Comparison of ENCODE assay signal across 9 cellular contexts in genomic region chr20:35947489-35947888, GRCh38. TPM values are rescaled to one million over a fixed set of nuclear protein-coding genes. Genes with fewer than 3 reads are reported as not detected.
DNase-seq lines count a peak whose midpoint lies in the region; ATAC-seq, FAIRE-seq and TF ChIP-seq lines count a peak whose summit lies in the region.
"Had no signal": no experiment of that assay in that cellular context is flagged by ENCODE, and none has a peak within 500 bp of the region (broad histone marks: within the 10 kb centered on the region; RNA-seq: fewer than 3 reads in every experiment).

No MANE protein-coding gene starts in this region.

- WGBS in K562 (ENCODE audit: insufficient coverage, low coverage, missing lambda C conversion rate), result 78% methylated on average over 9 of the region's 9 CpGs

- H3K4me2 ChIP-seq in K562 (ENCODE audit: insufficient read depth, low read length), result no peak overlapping the region
- H3K4me2 ChIP-seq in parathyroid adenoma (ENCODE audit: low read length), result no peak overlapping the region

- no peak overlapping the region for H2AFZ ChIP-seq in K562 (ENCODE audit: low read depth, low read length)
- H2AFZ ChIP-seq in parathyroid adenoma, result no peak overlapping the region

- ATAC-seq in K562 (peak; percentile 58), GM18861 (IDR thresholded peaks at IDR 0.05; ENCODE audit: unreplicated experiment) (no peak)

- no peak for FAIRE-seq in K562 (lab: Jason Lieb, UNC)

- in situ Hi-C loops in K562 (cut with MboI), result no loop called here

- peaks cover 4% of the 10 kb centered on the region for H3K9me1 ChIP-seq in K562 (ENCODE audit: control insufficient read depth, insufficient read depth, low read length)

- BruUV-seq in K562 (replicated peaks; lab: Mats Ljungman, UMichigan), result no TSS peak

- 0 out of 4 replicates have a peak, but pooled peaks of 1 of the 2 experiments have one; percentile 25 for TF ChIP-seq RAD21 in K562 (CRISPR knock-in tag; conservative IDR thresholded peaks at IDR 0.05 in 1 of 2, IDR thresholded peaks at IDR 0.05 in 1 of 2)

- H3K79me2 ChIP-seq in K562 (ENCODE audit: control insufficient read depth, insufficient read depth, low read length) (peaks cover 10% of the 10 kb centered on the region), parathyroid adenoma (no peaks in the 10 kb centered on the region)

- no peak overlapping the region for H3K9ac ChIP-seq in K562 (ENCODE audit: insufficient read depth in 1 of 2, low read depth in 2 of 2, low read length in 2 of 2)
- no peak overlapping the region for H3K9ac ChIP-seq in parathyroid adenoma

- H3K27me3 ChIP-seq in K562 (ENCODE audit: control insufficient read depth in 2 of 2, insufficient read depth in 2 of 2, low read length in 2 of 2) (no peaks in the 10 kb centered on the region), parathyroid adenoma (ENCODE audit: control insufficient read depth, insufficient read depth, low read length) (no peaks in the 10 kb centered on the region)

- no peak for TF ChIP-seq POLR2A in K562 (conservative IDR thresholded peaks at IDR 0.05)

- H3K36me3 ChIP-seq in K562 (ENCODE audit: control insufficient read depth, insufficient read depth, low read length), result peaks cover 40% of the 10 kb centered on the region; the same call in 2 of the 3 replicates
- H3K36me3 ChIP-seq in parathyroid adenoma (ENCODE audit: control insufficient read depth, insufficient read depth, low read length), result no peaks in the 10 kb centered on the region

- no peaks in the 10 kb centered on the region for H4K20me1 ChIP-seq in K562 (replicated peaks; ENCODE audit: control insufficient read depth, insufficient read depth, low read length)

- DNase-seq in 8988T (peak; percentile 77), ELR (ENCODE audit: low read depth) (peak; percentile 61), NCI-H69 (lab: John Stamatoyannopoulos, UW) (peak; percentile 42), K562 (ENCODE audit: extremely low read depth in 1 of 4, low spot score in 3 of 4) (peak in 2 of 4 experiments; percentile 20 to 26), retina (no peak), NCI-H1417 (lab: John Stamatoyannopoulos, UW) (no peak)

- TF ChIP-seq CTCF in K562 (IDR thresholded peaks at IDR 0.05 in 2 of 3, conservative IDR thresholded peaks at IDR 0.05 in 1 of 3; ENCODE audit: insufficient read depth in 2 of 3, low read depth in 1 of 3, low read length in 3 of 3) (peak; percentile 42 to 73 (median 58); a peak in 5 of 6 replicates), parathyroid adenoma (IDR thresholded peaks at IDR 0.05) (peak; percentile 20)

- POLR2A ChIA-PET in K562 (lab: Yijun Ruan, JAX), result interaction anchor here (1.0 to 1.8 kb wide), 3 partner anchors 203 to 205 kb away, joined by 3 to 4 read pairs (median 4); partner anchors contain the start of gene RBM39

- CTCF ChIA-PET in K562 (lab: Yijun Ruan, JAX; ENCODE audit: low intra/inter-chr PET ratio), result interaction anchor here (0.6 kb wide), 1 partner anchor 102 kb away, joined by 5 read pairs; no protein-coding TSS in a partner anchor

- H3K27ac ChIP-seq in K562 (ENCODE audit: extremely low read depth, low read depth, low read length), result no peak overlapping the region
- no peak overlapping the region for H3K27ac ChIP-seq in parathyroid adenoma

- no peak for TF ChIP-seq EP300 in K562 (IDR thresholded peaks at IDR 0.05; ENCODE audit: low read length)

- H3K4me1 ChIP-seq in K562 (replicated peaks in 1 of 2; ENCODE audit: control insufficient read depth in 2 of 2, insufficient read depth in 2 of 2, low read length in 2 of 2), result peaks cover 3 to 5% of the 10 kb centered on the region in 2 experiments; a peak in 2 of 5 replicates
- H3K4me1 ChIP-seq in parathyroid adenoma, result peaks cover 4% of the 10 kb centered on the region

- H3K9me3 ChIP-seq in K562 (replicated peaks; ENCODE audit: control insufficient read depth, insufficient read depth, low read depth, low read length) (no peaks in the 10 kb centered on the region), parathyroid adenoma (ENCODE audit: control insufficient read depth, low read length) (no peaks in the 10 kb centered on the region)
- H3K9me3 ChIP-seq: HAP-1 had no signal

- no peak overlapping the region for H3K4me3 ChIP-seq in K562
- no peak overlapping the region for H3K4me3 ChIP-seq in parathyroid adenoma (ENCODE audit: low read depth, low read length)
- H3K4me3 ChIP-seq: HAP-1 had no signal

- intact Hi-C loops in K562 (cut with micrococcal nuclease), result no loop called here

TF ChIP-seq in K562, 482 proteins besides CTCF, POLR2A, EP300 and RAD21:
- TF ChIP-seq SREBF1 (IDR thresholded peaks at IDR 0.05; ENCODE audit: borderline replicate concordance, low read depth, low read length), result no peak
- TF ChIP-seq USF1 (CRISPR knock-in tag; IDR thresholded peaks at IDR 0.05), result peak; percentile 6; the same call in 1 of the 2 replicates
- TF ChIP-seq BHLHE40 (IDR thresholded peaks at IDR 0.05; ENCODE audit: low read length), result peak; percentile 60
- no peak for TF ChIP-seq SAFB (IDR thresholded peaks at IDR 0.05; ENCODE audit: borderline replicate concordance, low read depth, low read length)
- TF ChIP-seq YY1 (IDR thresholded peaks at IDR 0.05; ENCODE audit: borderline replicate concordance in 1 of 3, control insufficient read depth in 1 of 3, extremely low read depth in 1 of 3, insufficient read depth in 3 of 3, insufficient read length in 1 of 3, insufficient replicate concordance in 2 of 3, low read depth in 1 of 3, low read length in 2 of 3), result peak in 1 of 3 experiments; percentile 22
- TF ChIP-seq SMARCA5 (IDR thresholded peaks at IDR 0.05), result no peak

RNA-seq across cellular contexts. Expression of gene SCAND1, which starts 6.8 kb away (rescaled TPM):
- total RNA-seq in K562 (2011; cell fraction: chromatin; rRNA removed; ENCODE audit: low replicate concordance), result 1.8 and 8.7 TPM in 2 replicates
- 21.3 and 27.3 TPM in 2 replicates for total RNA-seq in K562 (2011; cell fraction: nucleolus; rRNA removed)
- 9.3 and 10.3 TPM in 2 replicates for total RNA-seq in K562 (2011; cell fraction: nucleoplasm; rRNA removed)
- total RNA-seq in K562 (2014; rRNA removed), result 94.0 and 111 TPM in 2 replicates
- 0.47 TPM in 1 of 2 replicates, not detected in the other for total RNA-seq in K562 (2014; rRNA removed; fragmentation: Illumina TruSeq; extraction: Trizol)
- total RNA-seq in K562 (2015; rRNA removed; fragmentation: Illumina TruSeq; extraction: Trizol), result 17.0 and 20.2 TPM in 2 replicates
- 74.2 and 80.8 TPM in 2 replicates for total RNA-seq in K562 (2021)
- 5.8 and 7.5 TPM in 2 replicates for polyA plus RNA-seq in K562 (2011; rRNA removed)
- polyA plus RNA-seq in K562 (2011; cell fraction: cytosol; rRNA removed), result 17.0 and 80.2 TPM in 2 replicates
- polyA plus RNA-seq in K562 (2011; cell fraction: nucleus; rRNA removed), result 13.4 and 25.4 TPM in 2 replicates
- polyA plus RNA-seq in K562 (2012), result 25.0 and 56.6 TPM in 2 replicates
- 1.2 and 13.9 TPM in 2 replicates for polyA plus RNA-seq in K562 (2014; fragmentation: Illumina TruSeq; extraction: Trizol)
- under 1 TPM; 0.08 to 0.11 TPM for polyA plus RNA-seq in K562 (2014; fragmentation: Nextera tagmentation; extraction: Ambion mirVana)
- polyA plus RNA-seq in K562 (2014; rRNA removed), result 46.5 and 51.2 TPM in 2 replicates
- 0.99 and 1.6 TPM in 2 replicates for polyA minus RNA-seq in K562 (2011; rRNA and poly(A)+ RNA removed)
- polyA minus RNA-seq in K562 (2011; cell fraction: cytosol; rRNA and poly(A)+ RNA removed), result 9.5 and 16.5 TPM in 2 replicates
- 13.5 and 15.0 TPM in 2 replicates for polyA minus RNA-seq in K562 (2011; cell fraction: nucleus; rRNA and poly(A)+ RNA removed)

RNA-seq across cellular contexts. Expression of gene CNBD2, which starts 20.9 kb away (rescaled TPM):
- total RNA-seq in K562 (2011; cell fraction: chromatin; rRNA removed; ENCODE audit: low replicate concordance), result 4.9 and 7.0 TPM in 2 replicates
- total RNA-seq in K562 (2011; cell fraction: nucleolus; rRNA removed), result 9.5 and 11.5 TPM in 2 replicates
- 9.8 and 14.6 TPM in 2 replicates for total RNA-seq in K562 (2011; cell fraction: nucleoplasm; rRNA removed)
- total RNA-seq in K562 (2014; rRNA removed) (5.9 and 6.6 TPM in 2 replicates), K562 (2014; rRNA removed; fragmentation: Illumina TruSeq; extraction: Trizol) (3.2 and 3.7 TPM in 2 replicates), K562 (2015; rRNA removed; fragmentation: Illumina TruSeq; extraction: Trizol) (5.4 and 6.2 TPM in 2 replicates), K562 (2021) (4.5 and 5.3 TPM in 2 replicates)
- polyA plus RNA-seq in K562 (2011; rRNA removed) (8.8 and 11.8 TPM in 2 replicates), K562 (2014; fragmentation: Illumina TruSeq; extraction: Trizol) (5.3 and 6.6 TPM in 2 replicates), K562 (2014; fragmentation: Nextera tagmentation; extraction: Ambion mirVana) (1 to 10 TPM; 3.4 to 4.1 TPM), K562 (2014; rRNA removed) (16.8 and 17.5 TPM in 2 replicates)
- 8.1 and 9.4 TPM in 2 replicates for polyA plus RNA-seq in K562 (2011; cell fraction: cytosol; rRNA removed)
- polyA plus RNA-seq in K562 (2011; cell fraction: nucleus; rRNA removed), result 19.5 and 25.3 TPM in 2 replicates
- 1.7 and 5.6 TPM in 2 replicates for polyA plus RNA-seq in K562 (2012)
- 3.4 and 4.2 TPM in 2 replicates for polyA minus RNA-seq in K562 (2011; rRNA and poly(A)+ RNA removed)
- polyA minus RNA-seq in K562 (2011; cell fraction: cytosol; rRNA and poly(A)+ RNA removed), result not detected in 2 replicates
- 3.1 and 8.7 TPM in 2 replicates for polyA minus RNA-seq in K562 (2011; cell fraction: nucleus; rRNA and poly(A)+ RNA removed)

Comparison
In these comparisons a context has a peak if more than half of its experiments do, and no peak if none do; other contexts are left out.
1. DNase-seq: peak in 8988T (single experiment), ELR (single experiment) and NCI-H69 (single experiment); none in retina (single experiment) and NCI-H1417 (0 of 3).